Comparison of ENCODE assay signal across 11 cellular contexts in the genomic region with DNA sequence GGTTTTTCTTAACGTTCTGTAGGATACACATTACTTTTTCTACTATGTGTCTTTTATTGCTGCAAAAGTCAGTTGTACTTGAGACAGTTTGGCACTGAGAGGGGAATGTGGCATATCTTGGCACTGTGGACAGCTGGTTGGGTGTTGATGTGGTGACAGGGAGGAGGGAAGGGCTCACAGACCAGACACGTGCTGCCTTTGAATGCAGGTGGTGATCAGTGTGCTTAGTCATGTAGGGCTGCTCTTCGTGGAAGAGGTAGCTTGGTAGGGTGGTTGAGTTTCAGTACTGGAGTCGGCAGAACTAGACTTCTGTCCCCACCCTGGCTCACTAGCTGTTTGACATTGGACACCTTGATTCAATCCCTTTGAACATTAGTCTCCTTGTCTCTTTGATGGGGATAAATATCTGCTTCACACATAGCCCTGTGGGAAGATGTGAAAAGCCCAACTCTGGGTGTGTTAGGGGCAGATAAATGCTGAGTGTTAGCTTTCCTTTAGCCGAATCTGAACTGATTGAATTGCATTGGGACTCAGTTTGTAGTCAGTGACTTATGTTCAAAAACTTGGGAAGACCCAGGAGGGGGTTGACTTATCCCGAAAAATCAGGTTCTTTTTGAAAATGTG.
DNase-seq lines count a peak whose midpoint lies in the region; ATAC-seq and TF ChIP-seq lines count a peak whose summit lies in the region.
"Had no signal": no experiment of that assay in that cellular context is flagged by ENCODE, and none has a peak within 500 bp of the region (broad histone marks: within the 10 kb centered on the region; RNA-seq: fewer than 3 reads in every experiment).

No MANE protein-coding gene starts in this region.

- intact Hi-C loops in OCI-LY7 (cut with micrococcal nuclease; ENCODE audit: unreplicated experiment): no loop called here

- peak; percentile 81 for ATAC-seq in GM21526 (IDR thresholded peaks at IDR 0.05; ENCODE audit: low FRiP score, unreplicated experiment)
- ATAC-seq: naive thymus-derived CD8-positive, alpha-beta T cell had no signal

- H3K36me3 ChIP-seq in OCI-LY7 (ENCODE audit: insufficient read depth, low read length): no peaks in the 10 kb centered on the region
- peaks cover 6% of the 10 kb centered on the region; the same call in 1 of the 2 replicates for H3K36me3 ChIP-seq in iPS-20b (ENCODE audit: insufficient read depth, low read depth, low read length)

- no peak overlapping the region for H3K4me3 ChIP-seq in OCI-LY7 (ENCODE audit: low read depth, low read length, poor library complexity, severe bottlenecking)
- H3K4me3 ChIP-seq in iPS-20b (ENCODE audit: low read length): no peak overlapping the region

- no peaks in the 10 kb centered on the region for H3K9me3 Mint-ChIP-seq in HFFc6

- no peaks in the 10 kb centered on the region for H3K9me3 ChIP-seq in OCI-LY7 (ENCODE audit: low read length)
- no peaks in the 10 kb centered on the region for H3K9me3 ChIP-seq in iPS-20b (ENCODE audit: insufficient read depth, low read depth, low read length)

- peaks cover 9% of the 10 kb centered on the region for H3K4me1 ChIP-seq in OCI-LY7 (ENCODE audit: insufficient read depth, low read length, poor library complexity, severe bottlenecking)
- peaks cover 21% of the 10 kb centered on the region for H3K4me1 ChIP-seq in iPS-20b (ENCODE audit: insufficient read depth, low read length)

- no peaks in the 10 kb centered on the region for H3K79me2 ChIP-seq in OCI-LY7 (ENCODE audit: insufficient read depth, low read depth, low read length)

- no peak overlapping the region for H3K4me3 Mint-ChIP-seq in HFFc6
- H3K4me3 Mint-ChIP-seq: naive thymus-derived CD8-positive, alpha-beta T cell had no signal

- no peak overlapping the region for H3K4me2 ChIP-seq in OCI-LY7 (ENCODE audit: low read length)

- no peak overlapping the region for H3K27ac Mint-ChIP-seq in HFFc6
- H3K27ac Mint-ChIP-seq: naive thymus-derived CD8-positive, alpha-beta T cell had no signal

- BruUV-seq in OCI-LY7 (replicated peaks; lab: Mats Ljungman, UMichigan): no TSS peak

- H3K36me3 Mint-ChIP-seq in HFFc6 (ENCODE audit: low read depth): peaks cover 6% of the 10 kb centered on the region; the same call in 1 of the 2 replicates

- peak overlapping the region; percentile 20; the same call in 1 of the 2 replicates for H3K9ac ChIP-seq in iPS-20b (ENCODE audit: low read depth, low read length)

- DNase-seq in D341Med (ENCODE audit: low spot score) (peak; percentile 41), OCI-LY7 (ENCODE audit: low spot score) (peak; percentile 48), NCI-H146 treated with DMSO at 0.1 percent for 48 hours (lab: John Stamatoyannopoulos, UW; ENCODE audit: unreplicated experiment) (no peak), globus pallidus (ENCODE audit: low spot score) (no peak), HFFc6 (no peak), Ammon's horn (ENCODE audit: low spot score) (no peak)
- DNase-seq: HCEC 1CT; naive thymus-derived CD8-positive, alpha-beta T cell; NCI-H510A had no signal

- H3K9me2 ChIP-seq in OCI-LY7 (ENCODE audit: insufficient read depth, low read length): no peaks in the 10 kb centered on the region

- no peaks in the 10 kb centered on the region for H3K27me3 Mint-ChIP-seq in HFFc6 (ENCODE audit: insufficient read depth)
- H3K27me3 Mint-ChIP-seq: naive thymus-derived CD8-positive, alpha-beta T cell had no signal

- no peak for TF ChIP-seq CTCF in OCI-LY7 (conservative IDR thresholded peaks at IDR 0.05; ENCODE audit: low read length)
- no peak for TF ChIP-seq CTCF in HFFc6 (IDR thresholded peaks at IDR 0.05)

- CTCF ChIA-PET in OCI-LY7 (lab: Charles Lee; ENCODE audit: unreplicated experiment): no interaction called here

- H3K4me1 Mint-ChIP-seq in HFFc6 (ENCODE audit: low read depth): peaks cover 60% of the 10 kb centered on the region
- H3K4me1 Mint-ChIP-seq: naive thymus-derived CD8-positive, alpha-beta T cell had no signal

- H3K27ac ChIP-seq in OCI-LY7 (ENCODE audit: low read depth, low read length, poor library complexity, severe bottlenecking) (no peak overlapping the region), iPS-20b (ENCODE audit: low read length) (peak overlapping the region; percentile 63)

- H2AFZ ChIP-seq in OCI-LY7 (ENCODE audit: low read length): no peak overlapping the region

- POLR2A ChIA-PET in OCI-LY7 (lab: Charles Lee): no interaction called here

- H4K20me1 ChIP-seq in OCI-LY7 (ENCODE audit: insufficient read depth, low read length): no peaks in the 10 kb centered on the region

- H3K27me3 ChIP-seq in iPS-20b (ENCODE audit: insufficient read depth, low read length): no peaks in the 10 kb centered on the region

Comparison
In these comparisons a context has a peak if more than half of its experiments do, and no peak if none do; other contexts are left out.
1. DNase-seq: peak in D341Med (single experiment) and OCI-LY7 (single experiment); none in NCI-H146 treated with DMSO at 0.1 percent for 48 hours (single experiment), globus pallidus (single experiment), HFFc6 (single experiment) and Ammon's horn (single experiment).